ENCODE assay signal across 24 cellular contexts in the genomic region with DNA sequence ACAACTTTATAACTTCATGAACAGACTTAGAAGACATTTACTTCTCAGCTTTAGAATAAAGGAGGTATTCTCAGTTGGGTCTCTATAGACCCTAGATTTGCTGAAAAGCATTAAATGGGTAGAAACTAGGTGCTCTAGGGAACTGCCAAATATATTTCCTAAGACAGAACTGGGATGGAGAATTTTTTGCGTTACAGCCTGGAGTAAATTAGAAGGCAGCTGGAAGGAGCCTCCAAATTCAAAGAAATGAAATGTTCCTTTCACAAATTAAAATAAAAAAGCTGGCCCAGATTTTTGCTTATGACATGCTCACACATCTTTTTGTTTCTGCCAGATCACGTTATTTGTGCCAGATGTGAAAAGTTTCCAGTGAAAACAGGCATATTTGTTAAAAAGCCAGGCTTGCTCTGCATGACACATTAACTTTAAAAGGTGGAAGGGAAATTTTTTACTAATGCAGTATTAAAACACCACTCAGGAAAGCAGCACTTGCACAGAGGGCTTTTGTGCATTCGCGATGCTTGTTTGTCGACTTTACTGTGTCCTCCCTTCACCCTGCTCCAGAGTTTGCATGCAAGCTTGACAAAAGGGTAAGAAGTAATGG. TPM values are rescaled to one million over a fixed set of nuclear protein-coding genes. Genes with fewer than 3 reads are reported as not detected.
A peak's percentile ranks its signal among the peaks of the same experiment; 100 is the strongest.
DNase-seq lines count a peak whose midpoint lies in the region; ATAC-seq lines count a peak whose summit lies in the region.
"Had no signal": no experiment of that assay in that cellular context is flagged by ENCODE, and none has a peak within 500 bp of the region (broad histone marks: within the 10 kb centered on the region; RNA-seq: fewer than 3 reads in every experiment).

No MANE protein-coding gene starts in this region.

- intact Hi-C loops in Right ventricle myocardium superior (cut with DNase I): no loop called here

- H3K36me3 ChIP-seq in subcutaneous abdominal adipose tissue (ENCODE audit: control insufficient read depth in 5 of 5, insufficient read depth in 5 of 5, low read length in 5 of 5): peaks cover 11 to 30% (median 16%) of the 10 kb centered on the region in 5 donors

- H3K9ac ChIP-seq in subcutaneous abdominal adipose tissue (ENCODE audit: low read length in 5 of 5): no peak overlapping the region

- peaks cover 0 to 37% (median 11%) of the 10 kb centered on the region in 5 donors for H3K4me1 ChIP-seq in subcutaneous abdominal adipose tissue (ENCODE audit: control insufficient read depth in 5 of 5, insufficient read depth in 5 of 5, low read length in 5 of 5)
- H3K4me1 ChIP-seq: psoas muscle had no signal

- no peaks in the 10 kb centered on the region for H3K27me3 ChIP-seq in subcutaneous abdominal adipose tissue (ENCODE audit: control insufficient read depth in 5 of 5, insufficient read depth in 4 of 5, low read length in 5 of 5)

- H3K4me3 ChIP-seq in subcutaneous abdominal adipose tissue (ENCODE audit: low read depth in 1 of 5, low read length in 5 of 5): no peak overlapping the region
- H3K4me3 ChIP-seq: psoas muscle, smooth muscle cell had no signal

- DNase-seq in GM03348 (ENCODE audit: low spot score): peak; percentile 42
- DNase-seq in dedifferentiated amniotic fluid mesenchymal stem cell (ENCODE audit: extremely low spot score): peak; percentile 35
- DNase-seq in Right ventricle myocardium superior: no peak
- no peak for DNase-seq in NCI-H2196 treated with DMSO at 0.1 percent for 48 hours (lab: John Stamatoyannopoulos, UW; ENCODE audit: unreplicated experiment)
- DNase-seq: activated naive CD4-positive, alpha-beta T cell treated with anti-CD3 and anti-CD28 coated beads, Interleukin-2, amount 50 U/mL, for 16 hours; CD8-positive, alpha-beta T cell; DMS153; erythroblast; GDM1; head of caudate nucleus; KG1; NCI-H1417 treated with DMSO at 0.1 percent for 48 hours; NCI-H2081 treated with DMSO at 0.1 percent for 48 hours; NCI-H446 treated with DMSO at 0.1 percent for 48 hours; OCI-M1; psoas muscle; stimulated activated CD4-positive, alpha-beta T cell treated with anti-CD3 and anti-CD28 coated beads, Interleukin-2, amount 100 ng/mL, for 24 hours; T-helper 9 cell had no signal

- peak; percentile 74 for ATAC-seq in Right ventricle myocardium superior (ENCODE audit: poor library complexity)
- no peak for ATAC-seq in GM18870 (IDR thresholded peaks at IDR 0.05; ENCODE audit: unreplicated experiment)
- ATAC-seq in HG03378 (IDR thresholded peaks at IDR 0.05; ENCODE audit: unreplicated experiment): no peak
- ATAC-seq in GM18858 (IDR thresholded peaks at IDR 0.05; ENCODE audit: unreplicated experiment): no peak
- ATAC-seq: CD8-positive, alpha-beta T cell; psoas muscle had no signal

- peaks cover 0 to 3% (median 0%) of the 10 kb centered on the region in 5 donors for H3K9me3 ChIP-seq in subcutaneous abdominal adipose tissue (ENCODE audit: control insufficient read depth in 5 of 5, low read length in 5 of 5)

- H3K27ac ChIP-seq in subcutaneous abdominal adipose tissue (ENCODE audit: low read depth, low read length): peak overlapping the region; percentile 72
- H3K27ac ChIP-seq: psoas muscle had no signal

RNA-seq across cellular contexts. Expression of a gene that starts 23.3 kb away (rescaled TPM):
- 2.9 TPM for total RNA-seq in Right ventricle myocardium superior
- total RNA-seq: astrocyte, smooth muscle cell had no signal

Comparison
In these comparisons a context has a peak if more than half of its experiments do, and no peak if none do; other contexts are left out.
1. DNase-seq: peak in GM03348 (single experiment) and dedifferentiated amniotic fluid mesenchymal stem cell (single experiment); none in Right ventricle myocardium superior (single experiment) and NCI-H2196 treated with DMSO at 0.1 percent for 48 hours (single experiment).